ENCODE assay signal across 1 cellular context in the genomic region with DNA sequence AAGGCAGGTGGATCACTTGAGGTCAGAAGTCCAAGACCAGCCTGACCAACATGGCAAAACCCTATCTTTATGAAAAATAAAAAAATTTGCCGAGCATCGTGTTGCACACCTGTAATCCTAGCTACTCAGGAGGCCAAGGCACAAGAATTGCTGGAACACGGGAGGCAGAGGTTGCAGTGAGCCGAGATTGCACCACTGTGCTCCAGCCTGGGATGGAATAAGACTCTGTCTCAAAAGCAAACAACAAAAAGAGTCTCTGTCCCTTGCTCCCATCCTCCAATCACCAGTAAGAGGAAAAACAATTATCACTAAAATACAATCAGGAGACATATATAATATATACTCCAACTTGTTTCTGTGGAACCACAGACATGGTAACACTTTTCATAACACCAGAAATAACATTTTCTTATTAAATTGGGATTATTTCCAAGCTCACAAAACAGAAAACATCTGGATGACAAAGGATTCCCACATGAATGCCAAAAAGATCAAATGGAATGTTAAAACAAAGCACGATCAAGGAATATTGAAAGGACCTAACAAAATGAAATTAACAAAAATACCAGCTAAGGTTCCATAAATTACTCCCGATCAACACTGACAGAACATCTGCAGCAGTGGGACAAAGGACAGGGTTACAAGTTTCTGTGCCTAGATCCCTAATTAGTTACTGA.
TF ChIP-seq lines count a peak whose summit lies in the region.

No MANE protein-coding gene starts in this region.

TF ChIP-seq in IMR-90, 13 proteins besides CTCF, POLR2A, EP300 and RAD21:
- TF ChIP-seq MAZ (IDR thresholded peaks at IDR 0.05; ENCODE audit: borderline replicate concordance, low read depth, low read length) (no peak), RFX5 (IDR thresholded peaks at IDR 0.05; ENCODE audit: low read depth, low read length) (no peak), NFE2L2 (IDR thresholded peaks at IDR 0.05; ENCODE audit: low read depth, low read length) (no peak), MAFK (IDR thresholded peaks at IDR 0.05; ENCODE audit: low read depth, low read length) (no peak), SMC3 (IDR thresholded peaks at IDR 0.05; ENCODE audit: low read depth, low read length) (no peak)
- TF ChIP-seq, protein P1, sequence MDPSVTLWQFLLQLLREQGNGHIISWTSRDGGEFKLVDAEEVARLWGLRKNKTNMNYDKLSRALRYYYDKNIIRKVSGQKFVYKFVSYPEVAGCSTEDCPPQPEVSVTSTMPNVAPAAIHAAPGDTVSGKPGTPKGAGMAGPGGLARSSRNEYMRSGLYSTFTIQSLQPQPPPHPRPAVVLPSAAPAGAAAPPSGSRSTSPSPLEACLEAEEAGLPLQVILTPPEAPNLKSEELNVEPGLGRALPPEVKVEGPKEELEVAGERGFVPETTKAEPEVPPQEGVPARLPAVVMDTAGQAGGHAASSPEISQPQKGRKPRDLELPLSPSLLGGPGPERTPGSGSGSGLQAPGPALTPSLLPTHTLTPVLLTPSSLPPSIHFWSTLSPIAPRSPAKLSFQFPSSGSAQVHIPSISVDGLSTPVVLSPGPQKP (IDR thresholded peaks at IDR 0.05; ENCODE audit: borderline replicate concordance, low read depth, low read length) = no peak
